Comparison of ENCODE assay signal across 27 cellular contexts in genomic region chr3:110583373-110583935, GRCh38.
DNase-seq lines count a peak whose midpoint lies in the region; ATAC-seq, FAIRE-seq and TF ChIP-seq lines count a peak whose summit lies in the region.
"Had no signal": no experiment of that assay in that cellular context is flagged by ENCODE, and none has a peak within 500 bp of the region (broad histone marks: within the 10 kb centered on the region; RNA-seq: fewer than 3 reads in every experiment).

No MANE protein-coding gene starts in this region.

- RAD21 ChIA-PET in HCT116 (lab: Charles Lee; ENCODE audit: low non-redundant PET in 1 of 2, low total read pairs in 2 of 2, uncharacterized antibody in 2 of 2, unreplicated experiment in 2 of 2) = no interaction called here

- H3K27ac ChIP-seq in HCT116 (ENCODE audit: low read depth, low read length) = peak overlapping the region; percentile 90
- no peak overlapping the region for H3K27ac ChIP-seq in astrocyte (ENCODE audit: low read depth, low read length)
- H3K27ac ChIP-seq in iPS-20b (ENCODE audit: low read length) = peak overlapping the region; percentile 3
- H3K27ac ChIP-seq: pancreas, SJSA1, tibial artery had no signal

- no peak overlapping the region for H2AFZ ChIP-seq in HCT116 (ENCODE audit: low read depth, low read length, poor library complexity, severe bottlenecking)
- no peak overlapping the region for H2AFZ ChIP-seq in astrocyte (ENCODE audit: low read depth, low read length)

- FAIRE-seq in astrocyte (lab: Jason Lieb, UNC) = peak; percentile 75
- FAIRE-seq: GM19239, keratinocyte, pancreas had no signal

- DNase-seq in Caco-2 = peak; percentile 49 to 68
- peak; percentile 78 for DNase-seq in HCT116 (ENCODE audit: low read depth, low spot score)
- no peak for DNase-seq in astrocyte (ENCODE audit: low read depth)
- no peak for DNase-seq in NCI-H226
- no peak for DNase-seq in GM19240 (ENCODE audit: insufficient read length, low spot score)
- DNase-seq: activated CD4-positive, alpha-beta T cell treated with anti-CD3 and anti-CD28 coated beads, Interleukin-2, amount 10 ng/mL, durations not matched to agents 24 days and 14 days; activated CD8-positive, alpha-beta memory T cell treated with anti-CD3 and anti-CD28 coated beads, Interleukin-2, amount 10 ng/mL, durations not matched to agents 7 days and 5 days; C1 segment of cervical spinal cord; effector memory CD4-positive, alpha-beta T cell; GDM1; naive thymus-derived CD8-positive, alpha-beta T cell; NCI-H187 treated with DMSO at 0.1 percent for 48 hours; NCI-H82; pancreas; stimulated activated CD4-positive, alpha-beta T cell treated with anti-CD3 and anti-CD28 coated beads, Interleukin-1b, Interleukin-23, amount 100 ng/mL, for 48 hours; stimulated activated naive CD4-positive, alpha-beta T cell treated with Interleukin-2 at 50 U/mL for 16 hours; tibial artery had no signal

- H3K4me3 Mint-ChIP-seq in Caco-2 (ENCODE audit: unreplicated experiment) (peak overlapping the region; percentile 29), astrocyte (ENCODE audit: unreplicated experiment) (no peak overlapping the region)
- H3K4me3 Mint-ChIP-seq: activated CD4-positive, alpha-beta T cell treated with anti-CD3 and anti-CD28 coated beads, Interleukin-2, amount 10 ng/mL, durations not matched to agents 24 days and 14 days; activated CD8-positive, alpha-beta memory T cell treated with anti-CD3 and anti-CD28 coated beads, Interleukin-2, amount 10 ng/mL, durations not matched to agents 7 days and 5 days; activated naive CD8-positive, alpha-beta T cell; IgD-negative memory B cell; naive thymus-derived CD8-positive, alpha-beta T cell; T-helper 1 cell treated with Interleukin-12 subunit alpha and Interleukin-12 subunit beta and Interleukin-4 antibody, amounts not matched to agents 30 μg/mL and 1 μg/mL, for 36 hours had no signal

- peak; percentile 25; the same call in 1 of the 2 replicates for TF ChIP-seq RAD21 in HCT116 (IDR thresholded peaks at IDR 0.05; ENCODE audit: low read depth)

- ATAC-seq in HCT116 (peak; percentile 81), HG03039 (IDR thresholded peaks at IDR 0.05; ENCODE audit: unreplicated experiment) (no peak), HG02981 (IDR thresholded peaks at IDR 0.05; ENCODE audit: unreplicated experiment) (no peak)
- ATAC-seq: activated CD8-positive, alpha-beta memory T cell treated with anti-CD3 and anti-CD28 coated beads, Interleukin-2, amount 10 ng/mL, durations not matched to agents 7 days and 5 days; naive thymus-derived CD8-positive, alpha-beta T cell; pancreas had no signal

- BruUV-seq in Caco-2 (replicated peaks; lab: Mats Ljungman, UMichigan) (no TSS peak), HCT116 (replicated peaks; lab: Mats Ljungman, UMichigan) (no TSS peak)

- H4K20me1 ChIP-seq in HCT116 (ENCODE audit: insufficient read depth) (no peaks in the 10 kb centered on the region), astrocyte (ENCODE audit: insufficient read depth, low read length) (no peaks in the 10 kb centered on the region)

- no peaks in the 10 kb centered on the region for H3K27me3 Mint-ChIP-seq in Caco-2 (ENCODE audit: insufficient read depth, unreplicated experiment)
- H3K27me3 Mint-ChIP-seq in astrocyte (ENCODE audit: low read depth, unreplicated experiment) = no peaks in the 10 kb centered on the region
- H3K27me3 Mint-ChIP-seq: activated CD4-positive, alpha-beta T cell treated with anti-CD3 and anti-CD28 coated beads, Interleukin-2, amount 10 ng/mL, durations not matched to agents 24 days and 14 days; activated CD8-positive, alpha-beta memory T cell treated with anti-CD3 and anti-CD28 coated beads, Interleukin-2, amount 10 ng/mL, durations not matched to agents 7 days and 5 days; IgD-negative memory B cell had no signal

- H3K4me1 ChIP-seq in Caco-2 (peaks cover 29% of the 10 kb centered on the region), HCT116 (ENCODE audit: control insufficient read depth in 1 of 2, insufficient read depth in 2 of 2, low read length in 2 of 2) (peaks cover 58 to 63% of the 10 kb centered on the region in 2 experiments), astrocyte (ENCODE audit: insufficient read depth, low read length) (peaks cover 7% of the 10 kb centered on the region), iPS-20b (ENCODE audit: insufficient read depth, low read length) (peaks cover 16% of the 10 kb centered on the region; the same call in 1 of the 2 replicates)
- H3K4me1 ChIP-seq: HAP-1, pancreas had no signal

- no peak for TF ChIP-seq POLR2A in HCT116 (IDR thresholded peaks at IDR 0.05; ENCODE audit: borderline replicate concordance, extremely low read depth, insufficient read depth, insufficient read length)

- POLR2A ChIA-PET in Caco-2 (lab: Charles Lee) (no interaction called here), HCT116 (lab: Charles Lee) (no interaction called here)

- CTCF ChIA-PET in Caco-2 (lab: Charles Lee) = no interaction called here
- CTCF ChIA-PET in HCT116 (lab: Charles Lee) = interaction anchor here (1.4 kb wide), 1 partner anchor 8 kb away, joined by 4 read pairs; no protein-coding TSS in a partner anchor

- TF ChIP-seq CTCF in Caco-2 (IDR thresholded peaks at IDR 0.05; ENCODE audit: insufficient read depth in 1 of 2, low read depth in 1 of 2, low read length in 1 of 2, severe bottlenecking in 1 of 2, unreplicated experiment in 1 of 2) (no peak), HCT116 (IDR thresholded peaks at IDR 0.05 in 2 of 3, conservative IDR thresholded peaks at IDR 0.05 in 1 of 3; ENCODE audit: borderline replicate concordance in 1 of 3, insufficient read depth in 1 of 3, low read depth in 2 of 3, low read length in 2 of 3) (no peak), astrocyte (IDR thresholded peaks at IDR 0.05; ENCODE audit: insufficient read depth, low read depth, low read length) (no peak)

- peaks cover 5% of the 10 kb centered on the region for H3K9me3 ChIP-seq in Caco-2
- H3K9me3 ChIP-seq in HCT116 (ENCODE audit: control insufficient read depth in 1 of 2, insufficient read depth in 1 of 2, low read depth in 1 of 2, low read length in 2 of 2) = no peaks in the 10 kb centered on the region
- no peaks in the 10 kb centered on the region for H3K9me3 ChIP-seq in astrocyte (ENCODE audit: insufficient read depth, low read depth, low read length)
- H3K9me3 ChIP-seq in iPS-20b (ENCODE audit: insufficient read depth, low read depth, low read length) = no peaks in the 10 kb centered on the region
- H3K9me3 ChIP-seq: HAP-1, pancreas, SJSA1, tibial artery had no signal

- H3K36me3 ChIP-seq in Caco-2 (ENCODE audit: control insufficient read depth, insufficient read depth, low read length) (no peaks in the 10 kb centered on the region; the same call in 1 of the 2 replicates), HCT116 (ENCODE audit: control insufficient read depth in 1 of 2, insufficient read depth in 2 of 2, low read length in 2 of 2) (peaks cover 0 to 13% of the 10 kb centered on the region in 2 experiments; a peak in 1 of 4 replicates), astrocyte (ENCODE audit: insufficient read depth, low read length) (no peaks in the 10 kb centered on the region), iPS-20b (ENCODE audit: insufficient read depth, low read depth, low read length) (no peaks in the 10 kb centered on the region)
- H3K36me3 ChIP-seq: HAP-1, pancreas, SJSA1, tibial artery had no signal

- H3K9me3 Mint-ChIP-seq in Caco-2 (ENCODE audit: unreplicated experiment) (peaks cover 8% of the 10 kb centered on the region), astrocyte (ENCODE audit: unreplicated experiment) (no peaks in the 10 kb centered on the region)
- H3K9me3 Mint-ChIP-seq: activated CD4-positive, alpha-beta T cell treated with anti-CD3 and anti-CD28 coated beads, Interleukin-2, amount 10 ng/mL, durations not matched to agents 24 days and 14 days; naive thymus-derived CD8-positive, alpha-beta T cell; T-helper 1 cell treated with Interleukin-12 subunit alpha and Interleukin-12 subunit beta and Interleukin-4 antibody, amounts not matched to agents 30 μg/mL and 1 μg/mL, for 36 hours had no signal

- H3K36me3 Mint-ChIP-seq in Caco-2 (ENCODE audit: insufficient read depth, unreplicated experiment) = peaks cover 9% of the 10 kb centered on the region
- no peaks in the 10 kb centered on the region for H3K36me3 Mint-ChIP-seq in astrocyte (ENCODE audit: low read depth, unreplicated experiment)
- H3K36me3 Mint-ChIP-seq: activated CD8-positive, alpha-beta memory T cell treated with anti-CD3 and anti-CD28 coated beads, Interleukin-2, amount 10 ng/mL, durations not matched to agents 7 days and 5 days; activated naive CD8-positive, alpha-beta T cell; IgD-negative memory B cell; naive thymus-derived CD8-positive, alpha-beta T cell had no signal

- H3K4me1 Mint-ChIP-seq in Caco-2 (ENCODE audit: low read depth, unreplicated experiment) = peaks cover 22% of the 10 kb centered on the region
- H3K4me1 Mint-ChIP-seq in astrocyte (ENCODE audit: low read depth, unreplicated experiment) = peaks cover 24% of the 10 kb centered on the region
- H3K4me1 Mint-ChIP-seq: activated CD4-positive, alpha-beta T cell treated with anti-CD3 and anti-CD28 coated beads, Interleukin-2, amount 10 ng/mL, durations not matched to agents 24 days and 14 days; IgD-negative memory B cell had no signal

- H3K9me2 ChIP-seq in HCT116 (ENCODE audit: insufficient read depth) = no peaks in the 10 kb centered on the region

- H3K4me2 ChIP-seq in HCT116 (ENCODE audit: low read length) (peak overlapping the region; percentile 42), astrocyte (ENCODE audit: low read length) (no peak overlapping the region)

- H3K27me3 ChIP-seq in Caco-2 (replicated peaks; ENCODE audit: control insufficient read depth, insufficient read depth, low read length) (no peaks in the 10 kb centered on the region), HCT116 (ENCODE audit: insufficient read depth, low read length) (no peaks in the 10 kb centered on the region), astrocyte (ENCODE audit: insufficient read depth, low read length) (no peaks in the 10 kb centered on the region), iPS-20b (ENCODE audit: insufficient read depth, low read length) (no peaks in the 10 kb centered on the region)
- H3K27me3 ChIP-seq: pancreas, SJSA1, tibial artery had no signal

- no peaks in the 10 kb centered on the region for H3K79me2 ChIP-seq in HCT116 (ENCODE audit: insufficient read depth, low read length)
- H3K79me2 ChIP-seq in astrocyte (ENCODE audit: insufficient read depth, low read length) = no peaks in the 10 kb centered on the region

- peak overlapping the region; percentile 6 for H3K9ac ChIP-seq in HCT116 (ENCODE audit: low read length)
- no peak overlapping the region for H3K9ac ChIP-seq in astrocyte (ENCODE audit: low read length)
- H3K9ac ChIP-seq in iPS-20b (ENCODE audit: low read depth, low read length) = no peak overlapping the region

- H3K27ac Mint-ChIP-seq in Caco-2 (ENCODE audit: unreplicated experiment) (peak overlapping the region; percentile 56), astrocyte (ENCODE audit: unreplicated experiment) (no peak overlapping the region)
- H3K27ac Mint-ChIP-seq: activated CD4-positive, alpha-beta T cell treated with anti-CD3 and anti-CD28 coated beads, Interleukin-2, amount 10 ng/mL, durations not matched to agents 24 days and 14 days; activated CD8-positive, alpha-beta memory T cell treated with anti-CD3 and anti-CD28 coated beads, Interleukin-2, amount 10 ng/mL, durations not matched to agents 7 days and 5 days; activated naive CD8-positive, alpha-beta T cell; IgD-negative memory B cell; naive thymus-derived CD8-positive, alpha-beta T cell; T-helper 1 cell treated with Interleukin-12 subunit alpha and Interleukin-12 subunit beta and Interleukin-4 antibody, amounts not matched to agents 30 μg/mL and 1 μg/mL, for 36 hours had no signal

- H3K4me3 ChIP-seq in Caco-2 (ENCODE audit: low read depth, low read length) (no peak overlapping the region), HCT116 (replicated peaks in 1 of 2; ENCODE audit: low read depth in 1 of 2, low read length in 2 of 2) (no peak overlapping the region), astrocyte (ENCODE audit: insufficient read depth, low read depth, low read length) (no peak overlapping the region), iPS-20b (ENCODE audit: low read length) (peak overlapping the region; percentile 20; the same call in 1 of the 2 replicates)
- H3K4me3 ChIP-seq: HAP-1, pancreas, SJSA1, tibial artery had no signal

- intact Hi-C loops in Caco-2 (cut with micrococcal nuclease; ENCODE audit: unreplicated experiment) = loop anchor here (1.0 to 2.0 kb wide), 7 partner anchors 42 to 488 kb away; partner anchors contain the start of gene NECTIN3
- intact Hi-C loops in HCT116 (cut with micrococcal nuclease) = loop anchor here (5.0 to 10.0 kb wide), 2 partner anchors 489 to 659 kb away; partner anchors contain the start of gene NECTIN3

Comparison
In these comparisons a context has a peak if more than half of its experiments do, and no peak if none do; other contexts are left out.
1. DNase-seq: peak in Caco-2 (2 of 2) and HCT116 (single experiment); none in astrocyte (single experiment), NCI-H226 (single experiment) and GM19240 (single experiment).